13 cellular contexts compared by ENCODE assay signal in the genomic region with DNA sequence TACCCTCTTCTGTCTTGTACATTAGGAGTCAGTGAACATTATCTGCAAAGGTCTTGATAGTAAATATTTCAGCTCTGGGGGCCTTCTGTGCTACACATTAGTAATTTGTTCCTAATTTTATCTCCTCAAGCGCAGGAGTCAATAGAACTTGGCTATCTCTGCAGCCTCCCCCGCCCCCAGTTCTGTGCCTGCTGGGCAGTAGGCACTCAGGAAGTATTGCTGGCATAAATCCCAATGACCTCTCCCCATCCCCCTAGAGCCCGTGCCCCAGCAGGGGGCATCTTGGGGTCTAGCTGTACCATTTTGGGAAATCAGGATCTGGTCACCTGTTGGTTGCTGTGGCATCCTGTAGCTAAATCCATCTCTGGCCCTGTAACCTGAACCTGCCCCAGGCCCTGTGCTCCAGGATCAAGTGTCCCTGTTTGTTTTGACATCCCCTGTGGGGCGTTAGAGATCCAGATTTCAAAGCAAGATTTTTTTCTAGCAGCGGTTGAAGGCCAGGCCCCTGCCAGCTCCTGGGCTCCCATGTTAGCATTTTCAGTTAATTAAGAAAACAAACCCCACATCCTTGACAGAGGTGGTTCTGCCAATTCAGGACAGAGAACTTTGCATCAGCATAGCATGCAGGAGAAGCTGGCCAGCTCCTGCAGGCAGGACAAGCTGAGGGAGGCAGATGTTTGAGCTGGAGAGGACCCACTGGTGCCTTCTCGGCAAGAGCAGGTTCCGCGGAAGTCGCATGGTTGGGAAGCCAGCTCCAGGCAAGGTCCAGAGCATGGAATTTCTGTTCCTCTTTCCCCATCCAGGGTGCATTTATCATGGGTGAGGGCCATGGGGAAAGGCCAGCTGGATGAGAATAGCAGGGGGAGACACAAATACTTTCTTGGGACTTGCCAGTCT. TPM values are rescaled to one million over a fixed set of nuclear protein-coding genes. Genes with fewer than 3 reads are reported as not detected.
DNase-seq lines count a peak whose midpoint lies in the region; FAIRE-seq and TF ChIP-seq lines count a peak whose summit lies in the region.
"Had no signal": no experiment of that assay in that cellular context is flagged by ENCODE, and none has a peak within 500 bp of the region (broad histone marks: within the 10 kb centered on the region; RNA-seq: fewer than 3 reads in every experiment).

No MANE protein-coding gene starts in this region.

- H3K4me1 ChIP-seq in HEK293 (ENCODE audit: control insufficient read depth, insufficient read depth, low read length) (peaks cover 11% of the 10 kb centered on the region), spleen (peaks cover 3 to 96% (median 30%) of the 10 kb centered on the region in 6 donors)

- WGBS in spleen, 5 donors = 70 to 91% (median 76%) methylated on average over 9 of the region's 9 CpGs

- FAIRE-seq in GM12891 (lab: Jason Lieb, UNC) = no peak
- no peak for FAIRE-seq in HTR-8/SVneo (lab: Jason Lieb, UNC)

- TF ChIP-seq POLR2A in spleen (IDR thresholded peaks at IDR 0.05) = no peak
- TF ChIP-seq POLR2A in GM12891 (IDR thresholded peaks at IDR 0.05; ENCODE audit: low read depth, low read length) = no peak

- DNase-seq in NCI-H69 (lab: John Stamatoyannopoulos, UW) = peak; percentile 9
- DNase-seq in iPS-NIHi11 (ENCODE audit: low spot score) = peak; percentile 26
- no peak for DNase-seq in spleen
- DNase-seq in activated CD4-positive, alpha-beta T cell treated with anti-CD3 and anti-CD28 coated beads, Interleukin-2, amount 50 U/mL, for 4 hours = no peak
- DNase-seq in NCI-H2081 treated with DMSO at 0.1 percent for 48 hours (lab: John Stamatoyannopoulos, UW) = no peak
- no peak for DNase-seq in GM12891 (ENCODE audit: insufficient read length, low spot score)
- DNase-seq in HTR-8/SVneo (ENCODE audit: insufficient read length, low spot score) = no peak
- DNase-seq: GDM1; NCI-H526; SHP77; stimulated activated CD4-positive, alpha-beta T cell treated with anti-CD3 and anti-CD28 coated beads, Interleukin-1b, Interleukin-23, amount 100 ng/mL, for 48 hours had no signal

- TF ChIP-seq CTCF in HEK293 (tag by site-specific recombination; IDR thresholded peaks at IDR 0.05) (no peak), spleen (IDR thresholded peaks at IDR 0.05 in 8 of 11, conservative IDR thresholded peaks at IDR 0.05 in 3 of 11) (no peak)

- H3K9me3 ChIP-seq in HEK293 (ENCODE audit: control insufficient read depth, insufficient read depth, low read depth, low read length) (no peaks in the 10 kb centered on the region), spleen (no peaks in the 10 kb centered on the region)
- H3K9me3 ChIP-seq: BLaER1 treated with 17β-estradiol and CSF1 and Interleukin-3, amounts not matched to agents 10 nM and 100 nM had no signal

- H3K27ac ChIP-seq in HEK293 (ENCODE audit: extremely low read depth, low read depth, low read length) (no peak overlapping the region), spleen (peak overlapping the region in 6 of 8 donors; percentile 69 to 94 (median 90))
- H3K27ac ChIP-seq: BLaER1 treated with 17β-estradiol and CSF1 and Interleukin-3, amounts not matched to agents 10 nM and 100 nM had no signal

- H3K27me3 ChIP-seq in spleen (replicated peaks in 1 of 7) = no peaks in the 10 kb centered on the region
- H3K27me3 ChIP-seq: BLaER1 treated with 17β-estradiol and CSF1 and Interleukin-3, amounts not matched to agents 10 nM and 100 nM had no signal

- POLR2A ChIA-PET in HEK293 (lab: Yijun Ruan, JAX) = no interaction called here

- H3K4me3 ChIP-seq in HEK293 (ENCODE audit: low read depth, low read length) (no peak overlapping the region), spleen (peak overlapping the region in 2 of 8 donors; percentile 39 to 61)
- H3K4me3 ChIP-seq: BLaER1 treated with 17β-estradiol and CSF1 and Interleukin-3, amounts not matched to agents 10 nM and 100 nM had no signal

- intact Hi-C loops in spleen (cut with DNase I; ENCODE audit: low total_unique reads) = no loop called here

- H3K36me3 ChIP-seq in HEK293 (ENCODE audit: control insufficient read depth in 2 of 2, insufficient read depth in 1 of 2, low read length in 2 of 2) = no peaks in the 10 kb centered on the region
- no peaks in the 10 kb centered on the region for H3K36me3 ChIP-seq in spleen
- H3K36me3 ChIP-seq: BLaER1 treated with 17β-estradiol and CSF1 and Interleukin-3, amounts not matched to agents 10 nM and 100 nM had no signal

- CTCF ChIA-PET in HEK293 (lab: Yijun Ruan, JAX) = interaction anchor here (0.6 to 2.3 kb wide), 3 partner anchors 10 to 446 kb away, joined by 3 to 10 read pairs (median 3); no protein-coding TSS in a partner anchor

TF ChIP-seq in HEK293, 187 proteins besides CTCF, POLR2A, EP300 and RAD21 (continues in another document):
- no peak for TF ChIP-seq ZNF623 (tag by site-specific recombination; IDR thresholded peaks at IDR 0.05)
- TF ChIP-seq, protein P1, sequence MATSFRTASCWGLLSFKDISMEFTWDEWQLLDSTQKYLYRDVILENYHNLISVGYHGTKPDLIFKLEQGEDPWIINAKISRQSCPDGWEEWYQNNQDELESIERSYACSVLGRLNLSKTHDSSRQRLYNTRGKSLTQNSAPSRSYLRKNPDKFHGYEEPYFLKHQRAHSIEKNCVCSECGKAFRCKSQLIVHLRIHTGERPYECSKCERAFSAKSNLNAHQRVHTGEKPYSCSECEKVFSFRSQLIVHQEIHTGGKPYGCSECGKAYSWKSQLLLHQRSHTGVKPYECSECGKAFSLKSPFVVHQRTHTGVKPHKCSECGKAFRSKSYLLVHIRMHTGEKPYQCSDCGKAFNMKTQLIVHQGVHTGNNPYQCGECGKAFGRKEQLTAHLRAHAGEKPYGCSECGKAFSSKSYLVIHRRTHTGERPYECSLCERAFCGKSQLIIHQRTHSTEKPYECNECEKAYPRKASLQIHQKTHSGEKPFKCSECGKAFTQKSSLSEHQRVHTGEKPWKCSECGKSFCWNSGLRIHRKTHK (tag by site-specific recombination; IDR thresholded peaks at IDR 0.05) = no peak
- TF ChIP-seq ZNF549 (tag by site-specific recombination; IDR thresholded peaks at IDR 0.05) = no peak
- peak; percentile 87 for TF ChIP-seq SCRT2 (tag by site-specific recombination; IDR thresholded peaks at IDR 0.05)
- TF ChIP-seq ZXDB (tag by site-specific recombination; IDR thresholded peaks at IDR 0.05) = peak; percentile 53; the same call in 1 of the 2 replicates
- no peak for TF ChIP-seq ZNF146 (tag by site-specific recombination; IDR thresholded peaks at IDR 0.05)
- TF ChIP-seq OSR2 (tag by site-specific recombination; IDR thresholded peaks at IDR 0.05) = peak; percentile 75
- 0 out of 2 replicates have a peak, but pooled peaks have one; percentile 41 for TF ChIP-seq ZNF600 (tag by site-specific recombination; IDR thresholded peaks at IDR 0.05)
- no peak for TF ChIP-seq OVOL3 (tag by site-specific recombination; IDR thresholded peaks at IDR 0.05)

TF ChIP-seq in GM12891, 5 proteins besides CTCF, POLR2A, EP300 and RAD21:
- TF ChIP-seq TAF1 (IDR thresholded peaks at IDR 0.05; ENCODE audit: low read depth, low read length) (no peak), SPI1 (IDR thresholded peaks at IDR 0.05; ENCODE audit: low read depth, low read length) (no peak), PAX5 (IDR thresholded peaks at IDR 0.05; ENCODE audit: insufficient read depth, low read length, severe bottlenecking) (no peak), POLR2AphosphoS5 (IDR thresholded peaks at IDR 0.05; ENCODE audit: low read depth, low read length) (no peak), POU2F2 (IDR thresholded peaks at IDR 0.05; ENCODE audit: low read depth, low read length) (no peak)

RNA-seq across cellular contexts. Expression of a gene that starts 32.1 kb away (rescaled TPM):
- 100 to 1,000 TPM in 3 of 7 donors, 10 to 100 TPM in 4; 26.0 to 115 (median 95.1) TPM for total RNA-seq in spleen
- 10 to 100 TPM in 1 of 3 donors, 1 to 10 TPM in 2; 6.0 to 24.5 (median 7.3) TPM for polyA plus RNA-seq in spleen
- not detected for polyA plus RNA-seq in GM12891 (2012; ENCODE audit: low read depth, missing spikeins)

Comparison
In these comparisons a context has a peak if more than half of its experiments do, and no peak if none do; other contexts are left out.
1. DNase-seq: peak in NCI-H69 (single experiment) and iPS-NIHi11 (single experiment); none in spleen (single experiment), activated CD4-positive, alpha-beta T cell treated with anti-CD3 and anti-CD28 coated beads, Interleukin-2, amount 50 U/mL, for 4 hours (0 of 2), NCI-H2081 treated with DMSO at 0.1 percent for 48 hours (single experiment), GM12891 (single experiment) and HTR-8/SVneo (single experiment).